ENCODE assay signal across 1 cellular context in genomic region chr3:73010158-73010557, GRCh38.
TF ChIP-seq lines count a peak whose summit lies in the region.

No MANE protein-coding gene starts in this region.

TF ChIP-seq in GM23338, 12 proteins besides CTCF, POLR2A, EP300 and RAD21 (continued from another document):
- TF ChIP-seq, protein P1, sequence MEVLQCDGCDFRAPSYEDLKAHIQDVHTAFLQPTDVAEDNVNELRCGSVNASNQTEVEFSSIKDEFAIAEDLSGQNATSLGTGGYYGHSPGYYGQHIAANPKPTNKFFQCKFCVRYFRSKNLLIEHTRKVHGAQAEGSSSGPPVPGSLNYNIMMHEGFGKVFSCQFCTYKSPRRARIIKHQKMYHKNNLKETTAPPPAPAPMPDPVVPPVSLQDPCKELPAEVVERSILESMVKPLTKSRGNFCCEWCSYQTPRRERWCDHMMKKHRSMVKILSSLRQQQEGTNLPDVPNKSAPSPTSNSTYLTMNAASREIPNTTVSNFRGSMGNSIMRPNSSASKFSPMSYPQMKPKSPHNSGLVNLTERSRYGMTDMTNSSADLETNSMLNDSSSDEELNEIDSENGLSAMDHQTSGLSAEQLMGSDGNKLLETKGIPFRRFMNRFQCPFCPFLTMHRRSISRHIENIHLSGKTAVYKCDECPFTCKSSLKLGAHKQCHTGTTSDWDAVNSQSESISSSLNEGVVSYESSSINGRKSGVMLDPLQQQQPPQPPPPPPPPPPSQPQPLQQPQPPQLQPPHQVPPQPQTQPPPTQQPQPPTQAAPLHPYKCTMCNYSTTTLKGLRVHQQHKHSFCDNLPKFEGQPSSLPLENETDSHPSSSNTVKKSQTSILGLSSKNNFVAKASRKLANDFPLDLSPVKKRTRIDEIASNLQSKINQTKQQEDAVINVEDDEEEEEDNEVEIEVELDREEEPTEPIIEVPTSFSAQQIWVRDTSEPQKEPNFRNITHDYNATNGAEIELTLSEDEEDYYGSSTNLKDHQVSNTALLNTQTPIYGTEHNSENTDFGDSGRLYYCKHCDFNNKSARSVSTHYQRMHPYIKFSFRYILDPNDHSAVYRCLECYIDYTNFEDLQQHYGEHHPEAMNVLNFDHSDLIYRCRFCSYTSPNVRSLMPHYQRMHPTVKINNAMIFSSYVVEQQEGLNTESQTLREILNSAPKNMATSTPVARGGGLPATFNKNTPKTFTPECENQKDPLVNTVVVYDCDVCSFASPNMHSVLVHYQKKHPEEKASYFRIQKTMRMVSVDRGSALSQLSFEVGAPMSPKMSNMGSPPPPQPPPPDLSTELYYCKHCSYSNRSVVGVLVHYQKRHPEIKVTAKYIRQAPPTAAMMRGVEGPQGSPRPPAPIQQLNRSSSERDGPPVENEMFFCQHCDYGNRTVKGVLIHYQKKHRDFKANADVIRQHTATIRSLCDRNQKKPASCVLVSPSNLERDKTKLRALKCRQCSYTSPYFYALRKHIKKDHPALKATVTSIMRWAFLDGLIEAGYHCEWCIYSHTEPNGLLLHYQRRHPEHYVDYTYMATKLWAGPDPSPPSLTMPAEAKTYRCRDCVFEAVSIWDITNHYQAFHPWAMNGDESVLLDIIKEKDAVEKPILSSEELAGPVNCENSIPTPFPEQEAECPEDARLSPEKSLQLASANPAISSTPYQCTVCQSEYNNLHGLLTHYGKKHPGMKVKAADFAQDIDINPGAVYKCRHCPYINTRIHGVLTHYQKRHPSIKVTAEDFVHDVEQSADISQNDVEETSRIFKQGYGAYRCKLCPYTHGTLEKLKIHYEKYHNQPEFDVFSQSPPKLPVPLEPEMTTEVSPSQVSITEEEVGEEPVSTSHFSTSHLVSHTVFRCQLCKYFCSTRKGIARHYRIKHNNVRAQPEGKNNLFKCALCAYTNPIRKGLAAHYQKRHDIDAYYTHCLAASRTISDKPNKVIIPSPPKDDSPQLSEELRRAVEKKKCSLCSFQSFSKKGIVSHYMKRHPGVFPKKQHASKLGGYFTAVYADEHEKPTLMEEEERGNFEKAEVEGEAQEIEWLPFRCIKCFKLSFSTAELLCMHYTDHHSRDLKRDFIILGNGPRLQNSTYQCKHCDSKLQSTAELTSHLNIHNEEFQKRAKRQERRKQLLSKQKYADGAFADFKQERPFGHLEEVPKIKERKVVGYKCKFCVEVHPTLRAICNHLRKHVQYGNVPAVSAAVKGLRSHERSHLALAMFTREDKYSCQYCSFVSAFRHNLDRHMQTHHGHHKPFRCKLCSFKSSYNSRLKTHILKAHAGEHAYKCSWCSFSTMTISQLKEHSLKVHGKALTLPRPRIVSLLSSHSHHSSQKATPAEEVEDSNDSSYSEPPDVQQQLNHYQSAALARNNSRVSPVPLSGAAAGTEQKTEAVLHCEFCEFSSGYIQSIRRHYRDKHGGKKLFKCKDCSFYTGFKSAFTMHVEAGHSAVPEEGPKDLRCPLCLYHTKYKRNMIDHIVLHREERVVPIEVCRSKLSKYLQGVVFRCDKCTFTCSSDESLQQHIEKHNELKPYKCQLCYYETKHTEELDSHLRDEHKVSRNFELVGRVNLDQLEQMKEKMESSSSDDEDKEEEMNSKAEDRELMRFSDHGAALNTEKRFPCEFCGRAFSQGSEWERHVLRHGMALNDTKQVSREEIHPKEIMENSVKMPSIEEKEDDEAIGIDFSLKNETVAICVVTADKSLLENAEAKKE (CRISPR knock-in tag; IDR thresholded peaks at IDR 0.05) = no peak
- no peak for TF ChIP-seq POLR2AphosphoS5 (IDR thresholded peaks at IDR 0.05; ENCODE audit: low read depth)
- no peak for TF ChIP-seq REST (IDR thresholded peaks at IDR 0.05; ENCODE audit: unreplicated experiment)
